7 cellular contexts compared by ENCODE assay signal in the genomic region with DNA sequence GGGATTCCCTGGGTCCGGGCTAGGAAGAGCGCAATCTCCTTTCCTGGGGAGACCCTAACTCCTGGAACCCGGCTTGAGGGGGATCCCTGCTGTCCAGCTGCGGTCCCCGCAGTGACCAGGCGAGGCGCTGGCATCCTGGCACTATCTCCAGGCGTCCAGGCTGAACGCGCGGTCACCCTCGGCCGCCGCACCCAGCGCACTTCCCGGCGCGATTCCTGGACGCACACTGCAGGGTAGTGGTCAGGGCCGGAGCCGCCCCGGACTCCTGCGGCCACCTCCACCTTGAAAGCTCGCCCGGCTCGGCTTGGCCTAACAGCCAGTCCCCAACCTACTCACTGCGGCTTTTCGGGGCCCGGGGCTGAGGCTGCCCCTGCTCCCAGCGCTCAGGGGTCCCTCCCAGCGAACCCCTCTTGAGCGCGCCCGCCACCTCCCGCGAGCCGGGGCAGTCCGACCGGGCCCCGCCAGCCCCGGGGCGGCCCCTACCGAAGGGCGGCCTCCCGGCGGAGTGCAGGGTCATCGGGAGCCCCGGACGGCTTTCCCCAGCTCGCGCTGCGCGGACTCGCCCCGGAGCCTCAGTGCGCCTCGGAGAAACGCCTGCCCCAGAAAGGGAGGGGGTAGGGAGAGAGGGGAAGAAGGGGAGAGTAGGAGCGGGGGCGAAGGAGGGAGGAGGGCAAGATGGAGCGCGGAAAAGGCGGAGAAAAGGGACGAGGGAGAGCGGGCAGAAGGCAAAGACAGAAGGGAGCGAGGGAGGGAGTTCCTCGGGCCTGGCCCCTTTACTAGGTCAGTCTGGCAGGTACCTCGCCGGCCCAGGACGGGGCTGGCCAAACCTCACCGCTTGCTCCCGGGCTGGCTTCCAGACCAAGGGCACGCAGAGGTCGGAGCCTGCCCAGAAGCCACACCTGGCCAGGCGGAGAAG. TPM values are rescaled to one million over a fixed set of nuclear protein-coding genes. Genes with fewer than 3 reads are reported as not detected.
DNase-seq lines count a peak whose midpoint lies in the region; ATAC-seq and TF ChIP-seq lines count a peak whose summit lies in the region.

No MANE protein-coding gene starts in this region.

- no peaks in the 10 kb centered on the region for H3K36me3 Mint-ChIP-seq in activated B cell treated with CpG ODN at 0.5 μM for 24 hours (ENCODE audit: low read depth)

- peak overlapping the region; percentile 81 for H3K4me3 Mint-ChIP-seq in activated B cell treated with CpG ODN at 0.5 μM for 24 hours

- TF ChIP-seq CTCF in activated B cell treated with CpG ODN at 0.5 μM for 24 hours (IDR thresholded peaks at IDR 0.05) (no peak), cardiac muscle cell (IDR thresholded peaks at IDR 0.05; ENCODE audit: low read depth, low read length) (peak; percentile 51), ovary (IDR thresholded peaks at IDR 0.05) (peak; percentile 59 to 78 (median 68))

- DNase-seq in activated B cell treated with CpG ODN at 0.5 μM for 24 hours (peak; percentile 47), cardiac muscle cell (ENCODE audit: low read depth in 1 of 2, low spot score in 1 of 2) (peak; percentile 48 to 65), ovary (peak; percentile 74 to 88 (median 79)), OCI-M2 (lab: John Stamatoyannopoulos, UW; ENCODE audit: unreplicated experiment) (no peak), NCI-H187 treated with DMSO at 0.1 percent for 48 hours (lab: John Stamatoyannopoulos, UW) (no peak)

- 2 to 3% (median 2%) methylated on average over 48 to 75 of the region's 75 CpGs for WGBS in ovary, 3 donors

- H3K4me3 ChIP-seq in cardiac muscle cell (peak overlapping the region; percentile 54), ovary (peak overlapping the region; percentile 58)

- intact Hi-C loops in activated B cell treated with CpG ODN at 0.5 μM for 24 hours (cut with micrococcal nuclease) (loop anchor here (1.0 to 5.0 kb wide), 2 partner anchors 48 to 124 kb away; no protein-coding TSS in a partner anchor), ovary (cut with DNase I) (loop anchor here (5.0 kb wide), 3 partner anchors 118 to 133 kb away; no protein-coding TSS in a partner anchor)

- H3K27me3 ChIP-seq in cardiac muscle cell = peaks cover 55% of the 10 kb centered on the region
- H3K27me3 ChIP-seq in ovary = no peaks in the 10 kb centered on the region

- H3K4me1 ChIP-seq in cardiac muscle cell (ENCODE audit: low read depth) = no peaks in the 10 kb centered on the region
- peaks cover 6% of the 10 kb centered on the region for H3K4me1 ChIP-seq in ovary (ENCODE audit: insufficient read depth)

- H3K36me3 ChIP-seq in cardiac muscle cell (no peaks in the 10 kb centered on the region), ovary (no peaks in the 10 kb centered on the region)

- H3K9me3 ChIP-seq in cardiac muscle cell (ENCODE audit: low read depth) (no peaks in the 10 kb centered on the region), ovary (no peaks in the 10 kb centered on the region)

- no peak for TF ChIP-seq EP300 in ovary (IDR thresholded peaks at IDR 0.05)

- TF ChIP-seq POLR2A in ovary (IDR thresholded peaks at IDR 0.05) = peak; percentile 10

- no peaks in the 10 kb centered on the region for H3K9me3 Mint-ChIP-seq in activated B cell treated with CpG ODN at 0.5 μM for 24 hours

- peaks cover 41% of the 10 kb centered on the region for H3K4me1 Mint-ChIP-seq in activated B cell treated with CpG ODN at 0.5 μM for 24 hours

- peaks cover 11% of the 10 kb centered on the region for H3K27me3 Mint-ChIP-seq in activated B cell treated with CpG ODN at 0.5 μM for 24 hours

- CTCF ChIA-PET in activated B cell treated with CpG ODN at 0.5 μM for 24 hours (lab: Charles Lee) = interaction anchor here (1.0 to 3.3 kb wide), 7 partner anchors 17 to 130 kb away, joined by 3 to 35 read pairs (median 5); no protein-coding TSS in a partner anchor

- H3K27ac ChIP-seq in cardiac muscle cell (no peak overlapping the region), ovary (peak overlapping the region; percentile 80 to 90)

- POLR2A ChIA-PET in activated B cell treated with CpG ODN at 0.5 μM for 24 hours (lab: Charles Lee) = interaction anchor here (1.2 to 2.8 kb wide), 5 partner anchors 78 to 123 kb away, joined by 4 to 17 read pairs (median 5); partner anchors contain the start of gene POU2AF1

- peak; percentile 37 for ATAC-seq in GM18858 (IDR thresholded peaks at IDR 0.05; ENCODE audit: unreplicated experiment)
- ATAC-seq in HG02981 (IDR thresholded peaks at IDR 0.05; ENCODE audit: unreplicated experiment) = peak; percentile 50
- ATAC-seq in activated B cell treated with CpG ODN at 0.5 μM for 24 hours (ENCODE audit: low read depth) = peak; percentile 70

- H3K27ac Mint-ChIP-seq in activated B cell treated with CpG ODN at 0.5 μM for 24 hours = no peak overlapping the region

RNA-seq across cellular contexts. Expression of gene POU2AF3, which starts 1.0 kb away (rescaled TPM):
- 0.82 and 1.1 TPM in 2 replicates for total RNA-seq in activated B cell treated with CpG ODN at 0.5 μM for 24 hours
- 0.36 TPM in 1 of 2 replicates, not detected in the other for total RNA-seq in cardiac muscle cell
- polyA plus RNA-seq in cardiac muscle cell = 0.83 and 1.2 TPM in 2 replicates
- total RNA-seq in ovary = 10 to 100 TPM in 3 of 7 donors, 1 to 10 TPM in 4; 2.1 to 11.8 (median 8.9) TPM
- 1 to 10 TPM; 4.5 to 7.4 TPM for polyA plus RNA-seq in ovary

RNA-seq across cellular contexts. Expression of gene POU2AF2, which starts 53.8 kb away (rescaled TPM):
- total RNA-seq in activated B cell treated with CpG ODN at 0.5 μM for 24 hours (not detected in 2 replicates), cardiac muscle cell (not detected in 2 replicates), ovary (1 to 10 TPM in 2 of 7 donors, under 1 TPM in 4, not detected in 1; 0.24 to 1.8 (median 0.34) TPM)
- polyA plus RNA-seq in cardiac muscle cell (not detected in 2 replicates), ovary (under 1 TPM in 1 of 2 donors, not detected in 1; 0.07 TPM)

Comparison
In these comparisons a context has a peak if more than half of its experiments do, and no peak if none do; other contexts are left out.
1. DNase-seq: peak in activated B cell treated with CpG ODN at 0.5 μM for 24 hours (single experiment), cardiac muscle cell (2 of 2) and ovary (5 of 5); none in OCI-M2 (single experiment) and NCI-H187 treated with DMSO at 0.1 percent for 48 hours (single experiment).
2. Peak in every context shown above with its lines, with median percentiles within 50 percentile points of each other: ATAC-seq.